15 cellular contexts compared by ENCODE assay signal in the genomic region with DNA sequence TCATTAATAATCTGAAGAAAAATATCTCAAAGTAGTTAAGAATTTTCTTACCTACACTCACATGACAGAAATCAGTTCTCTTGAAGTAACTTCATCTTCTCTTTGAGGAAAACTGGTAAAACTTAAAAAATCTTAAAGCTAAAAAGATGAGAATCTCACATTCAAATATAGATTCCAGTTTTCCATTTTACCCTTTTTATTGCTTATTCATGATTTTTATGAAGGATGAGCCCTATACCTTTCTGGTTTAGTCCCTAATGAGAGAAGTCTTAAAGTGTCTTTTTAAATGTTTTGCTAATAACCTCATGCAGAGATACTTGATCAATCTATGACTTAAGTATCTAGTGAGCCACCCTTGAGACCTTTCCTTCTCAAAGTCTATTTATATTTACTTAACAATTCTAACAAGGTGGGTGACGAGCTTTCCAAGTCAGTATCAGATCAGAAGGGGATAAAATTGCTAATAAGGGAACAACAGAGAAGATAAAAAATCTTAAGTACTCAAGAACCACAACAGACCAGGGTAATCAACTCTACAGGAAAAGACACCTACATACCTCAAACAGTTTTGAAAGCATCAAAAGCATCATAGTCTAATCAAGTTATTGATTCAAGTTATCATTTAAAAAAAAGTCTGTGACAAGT. TPM values are rescaled to one million over a fixed set of nuclear protein-coding genes. Genes with fewer than 3 reads are reported as not detected.
A peak's percentile ranks its signal among the peaks of the same experiment; 100 is the strongest.
DNase-seq lines count a peak whose midpoint lies in the region; ATAC-seq, FAIRE-seq and TF ChIP-seq lines count a peak whose summit lies in the region.
"Had no signal": no experiment of that assay in that cellular context is flagged by ENCODE, and none has a peak within 500 bp of the region (broad histone marks: within the 10 kb centered on the region; RNA-seq: fewer than 3 reads in every experiment).

No MANE protein-coding gene starts in this region.

- TF ChIP-seq EP300 in GM12878 (IDR thresholded peaks at IDR 0.05; ENCODE audit: borderline replicate concordance in 1 of 2, control insufficient read depth in 1 of 2, low read depth in 2 of 2, low read length in 2 of 2), result no peak

- ATAC-seq in activated CD4-positive, alpha-beta T cell treated with anti-CD3 and anti-CD28 coated beads for 36 hours, result no peak
- ATAC-seq in GM12878 (no peak), HG03025 (IDR thresholded peaks at IDR 0.05; ENCODE audit: low FRiP score, unreplicated experiment) (no peak)
- ATAC-seq: gastrocnemius medialis, left lobe of liver had no signal

- 95% methylated on average over 1 of the region's 1 CpG for WGBS in GM12878 (ENCODE audit: insufficient coverage, insufficient replicate concordance, low lambda C conversion rate, missing lambda C conversion rate)

- H3K4me3 ChIP-seq in MG63, result peak overlapping the region; percentile 93
- peak overlapping the region; percentile 81 for H3K4me3 ChIP-seq in GM12878
- H3K4me3 ChIP-seq in neural progenitor cell, result no peak overlapping the region
- H3K4me3 ChIP-seq: gastrocnemius medialis had no signal

- RAD21 ChIA-PET in GM12878 (lab: Charles Lee; ENCODE audit: unreplicated experiment), result interaction anchor here (2.1 kb wide), 1 partner anchor 151 kb away, joined by 9 read pairs; no protein-coding TSS in a partner anchor

- no peak for TF ChIP-seq RAD21 in GM12878 (IDR thresholded peaks at IDR 0.05; ENCODE audit: insufficient read depth, low read depth, low read length)

- H3K27me3 ChIP-seq in MG63 (no peaks in the 10 kb centered on the region), GM12878 (replicated peaks in 1 of 2; ENCODE audit: control insufficient read depth in 2 of 2, insufficient read depth in 2 of 2, low read length in 1 of 2) (no peaks in the 10 kb centered on the region), neural progenitor cell (no peaks in the 10 kb centered on the region)
- H3K27me3 ChIP-seq: gastrocnemius medialis had no signal

- H4K20me1 ChIP-seq in GM12878 (ENCODE audit: control insufficient read depth, insufficient read depth) (no peaks in the 10 kb centered on the region), neural progenitor cell (ENCODE audit: low read depth) (peaks cover 6% of the 10 kb centered on the region)

- H3K27me3 Mint-ChIP-seq in activated CD4-positive, alpha-beta T cell treated with anti-CD3 and anti-CD28 coated beads for 36 hours, result no peaks in the 10 kb centered on the region
- H3K27me3 Mint-ChIP-seq in neural progenitor cell (ENCODE audit: insufficient read depth, low read depth), result peaks cover 2% of the 10 kb centered on the region

- H3K9me3 ChIP-seq in MG63 (no peaks in the 10 kb centered on the region), GM12878 (replicated peaks; ENCODE audit: control insufficient read depth, insufficient read depth, low read length) (no peaks in the 10 kb centered on the region), neural progenitor cell (ENCODE audit: low read depth) (no peaks in the 10 kb centered on the region)
- H3K9me3 ChIP-seq: gastrocnemius medialis had no signal

- H3K36me3 ChIP-seq in MG63 (peaks cover 77% of the 10 kb centered on the region), GM12878 (ENCODE audit: control insufficient read depth in 2 of 2, insufficient read depth in 2 of 2, low read length in 1 of 2) (peaks cover 0 to 11% of the 10 kb centered on the region in 2 experiments; a peak in 3 of 4 replicates), neural progenitor cell (peaks cover 6% of the 10 kb centered on the region)

- H3K4me1 Mint-ChIP-seq in activated CD4-positive, alpha-beta T cell treated with anti-CD3 and anti-CD28 coated beads for 36 hours, result peaks cover 62% of the 10 kb centered on the region
- H3K4me1 Mint-ChIP-seq in neural progenitor cell, result peaks cover 23% of the 10 kb centered on the region

- no peak overlapping the region for H3K9ac ChIP-seq in GM12878 (ENCODE audit: control insufficient read depth, insufficient read depth, low read length)
- H3K9ac ChIP-seq in neural progenitor cell, result no peak overlapping the region

- peak overlapping the region; percentile 74 for H3K27ac Mint-ChIP-seq in activated CD4-positive, alpha-beta T cell treated with anti-CD3 and anti-CD28 coated beads for 36 hours
- H3K27ac Mint-ChIP-seq in neural progenitor cell, result no peak overlapping the region

- in situ Hi-C loops in GM12878 (cut with MboI), result no loop called here

- TF ChIP-seq POLR2A in GM12878 (IDR thresholded peaks at IDR 0.05; ENCODE audit: low read depth, low read length), result no peak

- H2AFZ ChIP-seq in GM12878 (ENCODE audit: control insufficient read depth, low read depth, low read length), result no peak overlapping the region
- no peak overlapping the region for H2AFZ ChIP-seq in neural progenitor cell (replicated peaks)

- POLR2A ChIA-PET in activated CD4-positive, alpha-beta T cell treated with anti-CD3 and anti-CD28 coated beads for 36 hours (lab: Charles Lee), result interaction anchor here (0.6 to 1.6 kb wide), 2 partner anchors 8 to 24 kb away, joined by 3 to 5 read pairs; no protein-coding TSS in a partner anchor
- POLR2A ChIA-PET in GM12878 (lab: Charles Lee), result interaction anchor here (0.6 to 3.4 kb wide), 5 partner anchors 15 to 176 kb away, joined by 3 to 9 read pairs (median 4); partner anchors contain the start of genes CENPP, NOL8 and SPTLC1

- H3K79me2 ChIP-seq in GM12878 (ENCODE audit: control insufficient read depth, insufficient read depth, low read length), result peaks cover 71% of the 10 kb centered on the region
- peaks cover 83% of the 10 kb centered on the region for H3K79me2 ChIP-seq in neural progenitor cell (ENCODE audit: low read depth)

- peaks cover 11% of the 10 kb centered on the region for H3F3A ChIP-seq in neural progenitor cell (ENCODE audit: low read depth)

- TF ChIP-seq CTCF in GM12878 (IDR thresholded peaks at IDR 0.05 in 2 of 3, conservative IDR thresholded peaks at IDR 0.05 in 1 of 3; ENCODE audit: control insufficient read depth in 2 of 3, extremely low read depth in 1 of 3, insufficient read depth in 1 of 3, low read depth in 3 of 3, low read length in 3 of 3) (no peak), neural progenitor cell (IDR thresholded peaks at IDR 0.05) (no peak)

- H3K27ac ChIP-seq in GM12878 (ENCODE audit: control insufficient read depth, insufficient read depth), result no peak overlapping the region
- H3K27ac ChIP-seq in neural progenitor cell, result no peak overlapping the region

- CTCF ChIA-PET in activated CD4-positive, alpha-beta T cell treated with anti-CD3 and anti-CD28 coated beads for 36 hours (lab: Charles Lee), result interaction anchor here (1.0 to 1.7 kb wide), 2 partner anchors 12 to 14 kb away, joined by 3 to 4 read pairs; no protein-coding TSS in a partner anchor
- CTCF ChIA-PET in GM12878 (lab: Yijun Ruan, JAX), result interaction anchor here (1.4 to 3.3 kb wide), 3 partner anchors 9 to 151 kb away, joined by 5 to 16 read pairs (median 9); no protein-coding TSS in a partner anchor

- no peak for FAIRE-seq in GM12878 (lab: Jason Lieb, UNC)
- FAIRE-seq: A204.1, GM18507, RCC 7860 had no signal

- H3K4me3 Mint-ChIP-seq in activated CD4-positive, alpha-beta T cell treated with anti-CD3 and anti-CD28 coated beads for 36 hours, result peak overlapping the region; percentile 87
- peak overlapping the region; percentile 46 for H3K4me3 Mint-ChIP-seq in neural progenitor cell

- H3K4me1 ChIP-seq in GM12878 (ENCODE audit: control insufficient read depth, insufficient read depth, low read length) (peaks cover 14% of the 10 kb centered on the region), neural progenitor cell (peaks cover 14% of the 10 kb centered on the region)

- SMC1A ChIA-PET in GM12878 (lab: Charles Lee; ENCODE audit: uncharacterized antibody, unreplicated experiment), result interaction anchor here (0.8 to 1.6 kb wide), 4 partner anchors 8 to 380 kb away, joined by 3 to 5 read pairs (median 4); partner anchors contain the start of gene IPPK

- intact Hi-C loops in activated CD4-positive, alpha-beta T cell treated with anti-CD3 and anti-CD28 coated beads for 36 hours (cut with DNase I, micrococcal nuclease), result loop anchor here (5.0 to 10.0 kb wide), 5 partner anchors 159 to 1164 kb away; partner anchors contain the start of genes CARD19 (in 1 of the 2), FAM120A (in 1 of the 2), FAM120AOS (in 1 of the 2) and ZNF484 (in 1 of the 2)
- intact Hi-C loops in GM12878 (cut with micrococcal nuclease; ENCODE audit: unreplicated experiment), result no loop called here

- H3K9me3 Mint-ChIP-seq in activated CD4-positive, alpha-beta T cell treated with anti-CD3 and anti-CD28 coated beads for 36 hours (ENCODE audit: low read depth), result no peaks in the 10 kb centered on the region
- no peaks in the 10 kb centered on the region for H3K9me3 Mint-ChIP-seq in neural progenitor cell

- H3K36me3 Mint-ChIP-seq in activated CD4-positive, alpha-beta T cell treated with anti-CD3 and anti-CD28 coated beads for 36 hours (ENCODE audit: low read depth), result peaks cover 68% of the 10 kb centered on the region
- peaks cover 19% of the 10 kb centered on the region for H3K36me3 Mint-ChIP-seq in neural progenitor cell

- no peak for DNase-seq in activated CD4-positive, alpha-beta T cell treated with anti-CD3 and anti-CD28 coated beads for 36 hours
- no peak for DNase-seq in activated CD4-positive, alpha-beta T cell treated with anti-CD3 and anti-CD28 coated beads for 4 hours
- DNase-seq in MG63, result no peak
- DNase-seq in GM12878 (ENCODE audit: low read depth, low spot score), result no peak
- no peak for DNase-seq in neural progenitor cell (ENCODE audit: low spot score)
- DNase-seq in mucosa of gallbladder (ENCODE audit: low spot score), result no peak
- no peak for DNase-seq in hippocampal formation (lab: John Stamatoyannopoulos, UW)
- DNase-seq: gastrocnemius medialis; NCI-H345; stimulated activated CD4-positive, alpha-beta T cell treated with anti-CD3 and anti-CD28 coated beads, Interleukin-4, amount 100 ng/mL, for 1 hour had no signal

- H3K4me2 ChIP-seq in GM12878 (ENCODE audit: control insufficient read depth, insufficient read depth) (peak overlapping the region; percentile 97), neural progenitor cell (no peak overlapping the region)

- no TSS peak for BruUV-seq in GM12878 (replicated peaks; lab: Mats Ljungman, UMichigan)

RNA-seq across cellular contexts. Expression of gene IARS1, which starts 2.6 kb away (rescaled TPM):
- 100 to 1,000 TPM; 261 to 286 TPM for total RNA-seq in activated CD4-positive, alpha-beta T cell treated with anti-CD3 and anti-CD28 coated beads for 36 hours
- 283 and 306 TPM in 2 replicates for total RNA-seq in MG63 (2014; rRNA removed; shearing (Covaris generic); ENCODE audit: low replicate concordance)
- total RNA-seq in GM12878 (2013; cell fraction: nucleolus; rRNA removed), result 644 and 645 TPM in 2 replicates
- total RNA-seq in GM12878 (2014; rRNA removed) (192 and 241 TPM in 2 replicates), GM12878 (2014; rRNA removed; fragmentation: Illumina TruSeq; extraction: Trizol) (227 and 229 TPM in 2 replicates), GM12878 (2021) (140 and 144 TPM in 2 replicates), neural progenitor cell (ENCODE audit: low replicate concordance) (180 and 260 TPM in 2 replicates), mucosa of gallbladder (56.7 TPM)
- 64.1 TPM for polyA plus RNA-seq in GM12878 (2011; ENCODE audit: low read depth)
- polyA plus RNA-seq in GM12878 (2011; rRNA removed) (80.0 and 83.1 TPM in 2 replicates), GM12878 (2014; fragmentation: Illumina TruSeq; extraction: Trizol) (162 and 188 TPM in 2 replicates), GM12878 (2014; fragmentation: Nextera tagmentation; extraction: Ambion mirVana) (10 to 100 TPM; 71.0 to 78.8 TPM), GM12878 (2014; rRNA removed) (92.4 and 98.0 TPM in 2 replicates), GM12878 (2016; fragmentation: Nextera tagmentation; extraction: Ambion mirVana) (100 to 1,000 TPM; 180 to 196 TPM)
- polyA plus RNA-seq in GM12878 (2011; cell fraction: cytosol; rRNA removed), result 59.8 and 75.8 TPM in 2 replicates
- polyA plus RNA-seq in GM12878 (2011; cell fraction: nucleus; rRNA removed), result 172 and 185 TPM in 2 replicates
- polyA plus RNA-seq in GM12878 (2012), result 64.6 and 85.2 TPM in 2 replicates
- 117 and 174 TPM in 2 replicates for polyA minus RNA-seq in GM12878 (2011; rRNA and poly(A)+ RNA removed)
- polyA minus RNA-seq in GM12878 (2011; cell fraction: cytosol; rRNA and poly(A)+ RNA removed), result 62.0 and 67.0 TPM in 2 replicates
- polyA minus RNA-seq in GM12878 (2011; cell fraction: nucleus; rRNA and poly(A)+ RNA removed), result 107 and 146 TPM in 2 replicates

RNA-seq across cellular contexts. Expression of gene NOL8, which starts 34.2 kb away (rescaled TPM):
- total RNA-seq in activated CD4-positive, alpha-beta T cell treated with anti-CD3 and anti-CD28 coated beads for 36 hours, result 10 to 100 TPM; 57.7 to 80.2 TPM
- 22.3 and 31.0 TPM in 2 replicates for total RNA-seq in MG63 (2014; rRNA removed; shearing (Covaris generic); ENCODE audit: low replicate concordance)
- 163 and 178 TPM in 2 replicates for total RNA-seq in GM12878 (2013; cell fraction: nucleolus; rRNA removed)
- total RNA-seq in GM12878 (2014; rRNA removed) (35.4 and 37.4 TPM in 2 replicates), GM12878 (2014; rRNA removed; fragmentation: Illumina TruSeq; extraction: Trizol) (41.6 and 46.1 TPM in 2 replicates), GM12878 (2021) (34.4 and 35.3 TPM in 2 replicates), neural progenitor cell (ENCODE audit: low replicate concordance) (15.2 and 21.0 TPM in 2 replicates), mucosa of gallbladder (25.1 TPM)
- 16.3 TPM for polyA plus RNA-seq in GM12878 (2011; ENCODE audit: low read depth)
- polyA plus RNA-seq in GM12878 (2011; rRNA removed) (34.9 and 55.5 TPM in 2 replicates), GM12878 (2014; fragmentation: Illumina TruSeq; extraction: Trizol) (55.5 and 62.8 TPM in 2 replicates), GM12878 (2014; fragmentation: Nextera tagmentation; extraction: Ambion mirVana) (10 to 100 TPM; 55.9 to 58.6 TPM), GM12878 (2014; rRNA removed) (23.3 and 33.6 TPM in 2 replicates), GM12878 (2016; fragmentation: Nextera tagmentation; extraction: Ambion mirVana) (10 to 100 TPM; 52.3 to 54.4 TPM)
- polyA plus RNA-seq in GM12878 (2011; cell fraction: cytosol; rRNA removed), result 9.4 and 11.9 TPM in 2 replicates
- polyA plus RNA-seq in GM12878 (2011; cell fraction: nucleus; rRNA removed), result 51.7 and 67.1 TPM in 2 replicates
- 25.5 and 27.8 TPM in 2 replicates for polyA plus RNA-seq in GM12878 (2012)
- polyA minus RNA-seq in GM12878 (2011; rRNA and poly(A)+ RNA removed), result 40.5 and 64.7 TPM in 2 replicates
- 11.9 and 16.8 TPM in 2 replicates for polyA minus RNA-seq in GM12878 (2011; cell fraction: cytosol; rRNA and poly(A)+ RNA removed)
- 42.4 and 61.9 TPM in 2 replicates for polyA minus RNA-seq in GM12878 (2011; cell fraction: nucleus; rRNA and poly(A)+ RNA removed)

RNA-seq across cellular contexts. Expression of gene CENPP, which starts 34.8 kb away (rescaled TPM):
- total RNA-seq in activated CD4-positive, alpha-beta T cell treated with anti-CD3 and anti-CD28 coated beads for 36 hours, result 10 to 100 TPM; 22.8 to 32.3 TPM
- total RNA-seq in MG63 (2014; rRNA removed; shearing (Covaris generic); ENCODE audit: low replicate concordance), result 16.2 and 37.6 TPM in 2 replicates
- 38.2 and 39.9 TPM in 2 replicates for total RNA-seq in GM12878 (2013; cell fraction: nucleolus; rRNA removed)
- 20.3 and 24.2 TPM in 2 replicates for total RNA-seq in GM12878 (2014; rRNA removed)
- total RNA-seq in GM12878 (2014; rRNA removed; fragmentation: Illumina TruSeq; extraction: Trizol), result 22.1 and 24.5 TPM in 2 replicates
- total RNA-seq in GM12878 (2021), result 17.5 and 19.3 TPM in 2 replicates
- polyA plus RNA-seq in GM12878 (2011; ENCODE audit: low read depth), result 5.2 TPM
- 13.2 and 21.0 TPM in 2 replicates for polyA plus RNA-seq in GM12878 (2011; rRNA removed)
- polyA plus RNA-seq in GM12878 (2011; cell fraction: cytosol; rRNA removed), result 3.8 and 5.9 TPM in 2 replicates
- polyA plus RNA-seq in GM12878 (2011; cell fraction: nucleus; rRNA removed), result 6.4 and 9.9 TPM in 2 replicates
- 7.6 and 10.6 TPM in 2 replicates for polyA plus RNA-seq in GM12878 (2012)
- 26.9 and 28.1 TPM in 2 replicates for polyA plus RNA-seq in GM12878 (2014; fragmentation: Illumina TruSeq; extraction: Trizol)
- polyA plus RNA-seq in GM12878 (2014; fragmentation: Nextera tagmentation; extraction: Ambion mirVana), result 10 to 100 TPM in 1 of 2 experiments, 1 to 10 TPM in 1; 9.4 to 11.7 TPM
- 14.9 and 15.2 TPM in 2 replicates for polyA plus RNA-seq in GM12878 (2014; rRNA removed)
- 10 to 100 TPM; 30.2 to 31.4 TPM for polyA plus RNA-seq in GM12878 (2016; fragmentation: Nextera tagmentation; extraction: Ambion mirVana)
- polyA minus RNA-seq in GM12878 (2011; rRNA and poly(A)+ RNA removed), result 6.6 and 8.0 TPM in 2 replicates
- 1.6 and 1.9 TPM in 2 replicates for polyA minus RNA-seq in GM12878 (2011; cell fraction: cytosol; rRNA and poly(A)+ RNA removed)
- 13.9 and 29.1 TPM in 2 replicates for polyA minus RNA-seq in GM12878 (2011; cell fraction: nucleus; rRNA and poly(A)+ RNA removed)
- 5.5 and 10.7 TPM in 2 replicates for total RNA-seq in neural progenitor cell (ENCODE audit: low replicate concordance)
- 2.3 TPM for total RNA-seq in mucosa of gallbladder
